ENCODE assay signal across 1 cellular context in the genomic region with DNA sequence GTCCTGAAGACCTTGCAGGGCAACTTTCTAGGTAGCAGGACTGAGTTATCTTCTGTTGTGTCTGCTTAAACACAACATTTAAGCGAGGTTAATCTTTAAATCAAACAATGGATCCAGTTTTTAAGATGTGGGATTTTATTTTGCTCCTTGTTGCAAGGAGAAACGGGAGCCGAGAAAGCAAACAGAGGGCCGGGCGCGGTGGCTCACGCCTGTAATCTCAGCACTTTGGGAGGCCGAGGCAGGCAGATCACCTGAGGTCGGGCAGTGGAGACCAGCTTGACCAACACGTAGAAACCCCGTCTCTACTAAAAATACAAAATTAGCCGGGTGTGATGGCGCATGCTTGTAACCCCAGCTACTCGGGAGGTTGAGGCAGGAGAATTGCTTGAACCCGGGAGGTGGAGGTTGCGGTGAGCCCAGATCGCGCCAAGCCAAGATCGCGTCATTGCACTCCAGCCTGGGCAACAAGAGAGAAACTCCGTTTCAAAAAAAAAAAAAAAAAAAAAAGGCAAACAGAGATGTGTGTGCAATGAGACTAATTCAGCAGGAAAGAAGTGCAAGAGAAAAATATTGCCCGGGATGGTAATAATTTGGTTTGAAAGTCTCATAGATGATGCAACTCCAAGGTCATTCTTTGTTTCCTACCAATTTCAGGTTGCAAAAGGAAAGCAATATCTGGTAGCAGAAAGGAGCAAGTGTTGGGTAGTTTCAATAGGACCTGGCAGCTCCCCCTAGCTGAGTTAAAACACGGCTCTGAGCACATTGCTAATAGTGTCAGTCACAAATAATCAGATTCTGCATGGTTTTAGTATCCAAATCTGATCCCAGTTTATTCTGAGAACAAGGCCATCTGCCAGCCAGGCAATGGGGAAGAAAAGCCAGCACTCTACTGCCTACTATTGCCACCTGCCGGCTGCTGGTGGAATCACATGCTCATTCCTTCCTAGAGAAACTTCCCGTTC.
TF ChIP-seq lines count a peak whose summit lies in the region.

No MANE protein-coding gene starts in this region.

TF ChIP-seq in SK-N-SH, 30 proteins besides CTCF, POLR2A, EP300 and RAD21 (continued from another document):
- TF ChIP-seq REST (IDR thresholded peaks at IDR 0.05; ENCODE audit: low read depth, low read length) (no peak), IRF3 (IDR thresholded peaks at IDR 0.05; ENCODE audit: low read depth, low read length) (no peak), GABPA (IDR thresholded peaks at IDR 0.05; ENCODE audit: low read depth) (no peak), RCOR1 (IDR thresholded peaks at IDR 0.05; ENCODE audit: low read length) (peak; percentile 92), MEF2A (IDR thresholded peaks at IDR 0.05; ENCODE audit: borderline replicate concordance, low read depth) (no peak), NFIC (IDR thresholded peaks at IDR 0.05; ENCODE audit: borderline replicate concordance) (peak; percentile 49), SIN3A (IDR thresholded peaks at IDR 0.05; ENCODE audit: borderline replicate concordance, low read depth, low read length) (peak; percentile 77; the same call in 1 of the 2 replicates), POLR2AphosphoS5 (IDR thresholded peaks at IDR 0.05; ENCODE audit: low read depth, low read length) (peak; percentile 36; the same call in 1 of the 2 replicates), FOXM1 (IDR thresholded peaks at IDR 0.05; ENCODE audit: low read depth) (no peak), PBX3 (IDR thresholded peaks at IDR 0.05) (peak; percentile 71), FOXJ3 (CRISPR knock-in tag; IDR thresholded peaks at IDR 0.05) (0 out of 2 replicates have a peak, but pooled peaks have one; percentile 35), TEAD4 (IDR thresholded peaks at IDR 0.05; ENCODE audit: borderline replicate concordance, insufficient read depth) (no peak), YY1 (IDR thresholded peaks at IDR 0.05; ENCODE audit: low read depth) (0 out of 2 replicates have a peak, but pooled peaks have one; percentile 36), MXI1 (IDR thresholded peaks at IDR 0.05; ENCODE audit: low read depth, low read length) (peak; percentile 59; the same call in 1 of the 2 replicates), GATA2 (CRISPR knock-in tag; IDR thresholded peaks at IDR 0.05) (peak; percentile 70), TAF1 (IDR thresholded peaks at IDR 0.05; ENCODE audit: borderline replicate concordance, low read depth, low read length) (peak; percentile 50; the same call in 1 of the 2 replicates), RXRA (IDR thresholded peaks at IDR 0.05; ENCODE audit: borderline replicate concordance, low read depth) (peak; percentile 44; the same call in 1 of the 2 replicates), NRF1 (IDR thresholded peaks at IDR 0.05; ENCODE audit: low read depth, low read length) (no peak), SMC3 (IDR thresholded peaks at IDR 0.05; ENCODE audit: low read depth, low read length) (peak; percentile 96)
- TF ChIP-seq, protein P1, sequence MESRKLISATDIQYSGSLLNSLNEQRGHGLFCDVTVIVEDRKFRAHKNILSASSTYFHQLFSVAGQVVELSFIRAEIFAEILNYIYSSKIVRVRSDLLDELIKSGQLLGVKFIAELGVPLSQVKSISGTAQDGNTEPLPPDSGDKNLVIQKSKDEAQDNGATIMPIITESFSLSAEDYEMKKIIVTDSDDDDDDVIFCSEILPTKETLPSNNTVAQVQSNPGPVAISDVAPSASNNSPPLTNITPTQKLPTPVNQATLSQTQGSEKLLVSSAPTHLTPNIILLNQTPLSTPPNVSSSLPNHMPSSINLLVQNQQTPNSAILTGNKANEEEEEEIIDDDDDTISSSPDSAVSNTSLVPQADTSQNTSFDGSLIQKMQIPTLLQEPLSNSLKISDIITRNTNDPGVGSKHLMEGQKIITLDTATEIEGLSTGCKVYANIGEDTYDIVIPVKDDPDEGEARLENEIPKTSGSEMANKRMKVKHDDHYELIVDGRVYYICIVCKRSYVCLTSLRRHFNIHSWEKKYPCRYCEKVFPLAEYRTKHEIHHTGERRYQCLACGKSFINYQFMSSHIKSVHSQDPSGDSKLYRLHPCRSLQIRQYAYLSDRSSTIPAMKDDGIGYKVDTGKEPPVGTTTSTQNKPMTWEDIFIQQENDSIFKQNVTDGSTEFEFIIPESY (IDR thresholded peaks at IDR 0.05; ENCODE audit: borderline replicate concordance, low read depth): no peak
- TF ChIP-seq, protein P2, sequence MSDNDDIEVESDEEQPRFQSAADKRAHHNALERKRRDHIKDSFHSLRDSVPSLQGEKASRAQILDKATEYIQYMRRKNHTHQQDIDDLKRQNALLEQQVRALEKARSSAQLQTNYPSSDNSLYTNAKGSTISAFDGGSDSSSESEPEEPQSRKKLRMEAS (IDR thresholded peaks at IDR 0.05; ENCODE audit: low read depth): peak; percentile 89
